Comparison of ENCODE assay signal across 11 cellular contexts in the genomic region with DNA sequence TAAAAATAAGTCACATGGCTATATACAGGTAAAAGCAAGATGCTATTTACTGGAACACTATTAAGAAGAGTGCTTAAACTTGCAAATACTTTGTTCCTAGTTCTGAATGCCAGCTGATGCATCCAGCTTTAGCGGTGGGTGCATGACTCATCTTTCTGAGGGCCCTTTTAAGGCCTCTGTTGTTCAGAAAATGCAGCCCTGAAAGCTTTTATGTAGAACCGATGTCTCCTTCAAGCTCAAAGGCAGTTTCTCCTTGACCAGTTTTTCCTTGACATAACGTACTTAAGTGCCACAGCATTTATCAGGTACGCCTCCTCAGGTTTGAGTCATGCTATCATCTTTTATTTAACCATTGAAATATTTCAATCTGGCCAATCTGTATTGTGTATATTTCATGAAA.
A peak's percentile ranks its signal among the peaks of the same experiment; 100 is the strongest.
DNase-seq lines count a peak whose midpoint lies in the region; ATAC-seq and TF ChIP-seq lines count a peak whose summit lies in the region.
"Had no signal": no experiment of that assay in that cellular context is flagged by ENCODE, and none has a peak within 500 bp of the region (broad histone marks: within the 10 kb centered on the region; RNA-seq: fewer than 3 reads in every experiment).

No MANE protein-coding gene starts in this region.

- ATAC-seq in GM21381 (IDR thresholded peaks at IDR 0.05; ENCODE audit: unreplicated experiment): no peak

- TF ChIP-seq CTCF in BJ (IDR thresholded peaks at IDR 0.05; ENCODE audit: insufficient read depth, low read depth, low read length): no peak
- TF ChIP-seq CTCF in brain microvascular endothelial cell (IDR thresholded peaks at IDR 0.05; ENCODE audit: low read depth, low read length, missing control alignments): no peak

- H3K79me1 ChIP-seq in mesenchymal stem cell (replicated peaks; ENCODE audit: low read length, poor library complexity, severe bottlenecking): no peaks in the 10 kb centered on the region

- no peak overlapping the region for H2BK5ac ChIP-seq in mesenchymal stem cell (ENCODE audit: low read depth, low read length, poor library complexity, severe bottlenecking)

- H2BK15ac ChIP-seq in mesenchymal stem cell (ENCODE audit: low read depth, poor library complexity, severe bottlenecking): no peak overlapping the region

- no peak overlapping the region for H3K4me2 ChIP-seq in mesenchymal stem cell (ENCODE audit: low read length, poor library complexity, severe bottlenecking)

- no peaks in the 10 kb centered on the region; the same call in 1 of the 2 replicates for H3K27me3 ChIP-seq in BJ (ENCODE audit: control insufficient read depth, insufficient read depth, low read length)
- H3K27me3 ChIP-seq in brain microvascular endothelial cell (replicated peaks): no peaks in the 10 kb centered on the region
- H3K27me3 ChIP-seq in mesenchymal stem cell (ENCODE audit: control insufficient read depth in 1 of 2, insufficient read depth in 1 of 2, low read length in 2 of 2): no peaks in the 10 kb centered on the region

- H3K36me3 ChIP-seq in BJ (ENCODE audit: control insufficient read depth, insufficient read depth, low read length): no peaks in the 10 kb centered on the region
- H3K36me3 ChIP-seq in brain microvascular endothelial cell (replicated peaks): no peaks in the 10 kb centered on the region
- H3K36me3 ChIP-seq in mesenchymal stem cell (ENCODE audit: control insufficient read depth in 1 of 2, insufficient read depth in 2 of 2, low read depth in 1 of 2, low read length in 2 of 2): no peaks in the 10 kb centered on the region
- H3K36me3 ChIP-seq: HAP-1 had no signal

- no peak overlapping the region for H3K18ac ChIP-seq in mesenchymal stem cell (ENCODE audit: low read depth in 1 of 2, low read length in 2 of 2)

- H3K4me1 ChIP-seq in mesenchymal stem cell (ENCODE audit: control insufficient read depth, insufficient read depth, low read depth, low read length): no peaks in the 10 kb centered on the region

- H3K9ac ChIP-seq in mesenchymal stem cell (ENCODE audit: low read length): peak overlapping the region; percentile 61

- H2AFZ ChIP-seq in mesenchymal stem cell (ENCODE audit: low read depth, low read length): no peak overlapping the region

- H2BK120ac ChIP-seq in mesenchymal stem cell (ENCODE audit: low read depth, low read length): no peak overlapping the region

- CTCF ChIA-PET in BJ (lab: Yijun Ruan, JAX): no interaction called here

- H2AK5ac ChIP-seq in mesenchymal stem cell (ENCODE audit: low read length, severe bottlenecking): no peak overlapping the region

- intact Hi-C loops in head of caudate nucleus (cut with DNase I): no loop called here

- H3K4me3 ChIP-seq in BJ (ENCODE audit: low read depth, low read length) (no peak overlapping the region), brain microvascular endothelial cell (ENCODE audit: low read depth, low read length) (no peak overlapping the region), mesenchymal stem cell (ENCODE audit: insufficient read depth in 1 of 2, low read depth in 1 of 2, low read length in 2 of 2) (no peak overlapping the region)
- H3K4me3 ChIP-seq: HAP-1 had no signal

- no peak overlapping the region for H3K4ac ChIP-seq in mesenchymal stem cell (ENCODE audit: low read depth in 1 of 2, low read length in 2 of 2)

- H2BK12ac ChIP-seq in mesenchymal stem cell (ENCODE audit: low read length in 2 of 2): no peak overlapping the region

- 8% methylated on average over 4 of the region's 4 CpGs for WGBS in mesenchymal stem cell

- POLR2A ChIA-PET in BJ (lab: Charles Lee): no interaction called here

- H3K14ac ChIP-seq in mesenchymal stem cell (ENCODE audit: low read length in 2 of 2): no peak overlapping the region

- no peaks in the 10 kb centered on the region for H3K9me3 ChIP-seq in mesenchymal stem cell (ENCODE audit: control insufficient read depth, low read length)
- H3K9me3 ChIP-seq: HAP-1 had no signal

- H4K91ac ChIP-seq in mesenchymal stem cell (ENCODE audit: low read length): no peak overlapping the region

- in situ Hi-C loops in brain microvascular endothelial cell (cut with HindIII; ENCODE audit: low pct_ligation_motif_present, low sequenced_read_pairs): no loop called here

- peak overlapping the region; percentile 11 for H3K27ac ChIP-seq in brain microvascular endothelial cell
- H3K27ac ChIP-seq in mesenchymal stem cell (ENCODE audit: low read length, poor library complexity, severe bottlenecking): peak overlapping the region; percentile 39

- DNase-seq in BJ (ENCODE audit: low read depth) (peak; percentile 9), Kasumi-1 (lab: John Stamatoyannopoulos, UW) (peak; percentile 46 to 56), brain microvascular endothelial cell (peak; percentile 37), mesenchymal stem cell (peak; percentile 70), head of caudate nucleus (no peak), NCI-H748 treated with DMSO at 0.1 percent for 48 hours (lab: John Stamatoyannopoulos, UW) (no peak), T1000 (lab: John Stamatoyannopoulos, UW) (no peak)
- DNase-seq: activated naive CD4-positive, alpha-beta T cell; midbrain had no signal

- H3K23ac ChIP-seq in mesenchymal stem cell (ENCODE audit: low read length in 2 of 2): no peak overlapping the region

- no peak overlapping the region for H4K8ac ChIP-seq in mesenchymal stem cell (ENCODE audit: low read length)

Comparison
In these comparisons a context has a peak if more than half of its experiments do, and no peak if none do; other contexts are left out.
1. DNase-seq: peak in BJ (single experiment), Kasumi-1 (2 of 2), brain microvascular endothelial cell (single experiment) and mesenchymal stem cell (single experiment); none in head of caudate nucleus (0 of 42), NCI-H748 treated with DMSO at 0.1 percent for 48 hours (single experiment) and T1000 (single experiment).